In genomic region chr7:77791956-77792355, GRCh38 we compare ENCODE assay signal across 18 cellular contexts. TPM values are rescaled to one million over a fixed set of nuclear protein-coding genes. Genes with fewer than 3 reads are reported as not detected.
DNase-seq lines count a peak whose midpoint lies in the region; ATAC-seq and TF ChIP-seq lines count a peak whose summit lies in the region.
"Had no signal": no experiment of that assay in that cellular context is flagged by ENCODE, and none has a peak within 500 bp of the region (broad histone marks: within the 10 kb centered on the region; RNA-seq: fewer than 3 reads in every experiment).

No MANE protein-coding gene starts in this region.

- H3K4me2 ChIP-seq in H9 (ENCODE audit: insufficient read depth, insufficient read length, low read length) (no peak overlapping the region), skeletal muscle satellite cell (ENCODE audit: low read length) (peak overlapping the region; percentile 33)

- H3K36me3 Mint-ChIP-seq in H9 (ENCODE audit: insufficient read depth in 1 of 3, low read depth in 3 of 3) = peaks cover 5 to 14% (median 10%) of the 10 kb centered on the region in 3 experiments; a peak in 6 of 7 replicates

- peaks cover 6% of the 10 kb centered on the region for H3K36me3 ChIP-seq in skeletal muscle satellite cell (ENCODE audit: insufficient read depth, low read length)

- no peaks in the 10 kb centered on the region for H3K27me3 Mint-ChIP-seq in H9 (ENCODE audit: low read depth)
- H3K27me3 Mint-ChIP-seq: activated naive CD8-positive, alpha-beta T cell treated with anti-CD3 and anti-CD28 coated beads for 36 hours; dendritic cell treated with granulocyte-macrophage colony-stimulating factor and Interleukin-4, amounts not matched to agents 40 ng/mL and 50 ng/mL, for 4 days had no signal

- intact Hi-C loops in Right ventricle myocardium superior (cut with DNase I) = no loop called here

- no peak overlapping the region for H4K8ac ChIP-seq in H9 (replicated peaks; ENCODE audit: insufficient read length, low read depth, low read length)

- H2AK5ac ChIP-seq in H9 (ENCODE audit: insufficient read length, low read length) = no peak overlapping the region

- H3K4me3 Mint-ChIP-seq in H9 = no peak overlapping the region
- H3K4me3 Mint-ChIP-seq: activated naive CD8-positive, alpha-beta T cell treated with anti-CD3 and anti-CD28 coated beads for 36 hours; activated T-helper 1 cell treated with anti-CD3 and anti-CD28 coated beads, Interleukin-12 subunit alpha, Interleukin-12 subunit beta, Interleukin-2, Interleukin-4 antibody, amounts not matched to agents 30 ng/mL and 10 ng/mL and 1 ng/mL, durations not matched to agents 14 hours and 24 hours and 36 hours; dendritic cell treated with granulocyte-macrophage colony-stimulating factor and Interleukin-4, amounts not matched to agents 40 ng/mL and 50 ng/mL, for 4 days; T-helper 2 cell treated with Interferon-gamma antibody and Interleukin-4, amounts not matched to agents 5 μg/mL and 100 μg/mL, for 36 hours had no signal

- TF ChIP-seq CTCF in H9 (conservative IDR thresholded peaks at IDR 0.05) (no peak), VCaP (conservative IDR thresholded peaks at IDR 0.05) (no peak)

- DNase-seq in H9 = no peak
- DNase-seq in iris pigment epithelial cell (ENCODE audit: low read depth) = peak; percentile 28
- no peak for DNase-seq in Right ventricle myocardium superior
- no peak for DNase-seq in NCI-H774 (lab: John Stamatoyannopoulos, UW)
- DNase-seq in NCI-H2081 treated with DMSO at 0.1 percent for 48 hours (lab: John Stamatoyannopoulos, UW) = no peak
- DNase-seq: activated CD4-positive, CD25-positive, alpha-beta regulatory T cell treated with anti-CD3 and anti-CD28 coated beads, Interleukin-2, amount 50 U/mL, for 72 hours; activated naive CD8-positive, alpha-beta T cell treated with anti-CD3 and anti-CD28 coated beads for 36 hours; left cardiac atrium; OCI-M1; SIG-M5; stimulated activated CD4-positive, alpha-beta T cell treated with anti-CD3 and anti-CD28 coated beads, Interleukin-12 subunit alpha, Interleukin-12 subunit beta, amount 100 ng/mL, for 4 hours had no signal

- no peak overlapping the region for H3K18ac ChIP-seq in H9 (ENCODE audit: insufficient read length, low read depth, low read length)

- H2BK5ac ChIP-seq in H9 (ENCODE audit: insufficient read length, low read length) = no peak overlapping the region

- no peak overlapping the region for H4K91ac ChIP-seq in H9 (ENCODE audit: insufficient read length, low read depth, low read length)

- H2BK12ac ChIP-seq in H9 (ENCODE audit: insufficient read length, low read depth, low read length) = no peak overlapping the region

- H4K20me1 ChIP-seq in H9 (ENCODE audit: control insufficient read depth, insufficient read depth, insufficient read length) = no peaks in the 10 kb centered on the region

- no peak overlapping the region for H2BK120ac ChIP-seq in H9 (ENCODE audit: low read depth, low read length, poor library complexity, severe bottlenecking)

- H3K56ac ChIP-seq in H9 (ENCODE audit: insufficient read length, low read depth, low read length) = no peak overlapping the region

- H3K27me3 ChIP-seq in H9 (ENCODE audit: insufficient read depth, low read length) (no peaks in the 10 kb centered on the region), skeletal muscle satellite cell (ENCODE audit: control insufficient read depth, insufficient read depth, low read length) (no peaks in the 10 kb centered on the region)
- H3K27me3 ChIP-seq: gastroesophageal sphincter had no signal

- no peak for ATAC-seq in Right ventricle myocardium superior (ENCODE audit: poor library complexity)
- no peak for ATAC-seq in HG02981 (IDR thresholded peaks at IDR 0.05; ENCODE audit: unreplicated experiment)
- ATAC-seq: gastroesophageal sphincter, left cardiac atrium had no signal

- peaks cover 10 to 18% of the 10 kb centered on the region in 2 experiments for H3K4me1 Mint-ChIP-seq in H9

- H3K4me3 ChIP-seq in skeletal muscle satellite cell (ENCODE audit: low read length) = no peak overlapping the region
- H3K4me3 ChIP-seq: gastroesophageal sphincter had no signal

- no peak overlapping the region for H3K14ac ChIP-seq in H9 (ENCODE audit: insufficient read depth, low read length)

- H2BK20ac ChIP-seq in H9 (ENCODE audit: low read depth, low read length, poor library complexity, severe bottlenecking) = no peak overlapping the region

- no peak overlapping the region for H2AFZ ChIP-seq in H9 (ENCODE audit: low read length)

- no peak overlapping the region for H3T11ph ChIP-seq in H9 (ENCODE audit: low read length)

- no peaks in the 10 kb centered on the region for H3K9me3 Mint-ChIP-seq in H9
- H3K9me3 Mint-ChIP-seq: activated naive CD8-positive, alpha-beta T cell treated with anti-CD3 and anti-CD28 coated beads for 36 hours; activated T-helper 1 cell treated with anti-CD3 and anti-CD28 coated beads, Interleukin-12 subunit alpha, Interleukin-12 subunit beta, Interleukin-2, Interleukin-4 antibody, amounts not matched to agents 30 ng/mL and 10 ng/mL and 1 ng/mL, durations not matched to agents 14 hours and 24 hours and 36 hours; dendritic cell treated with granulocyte-macrophage colony-stimulating factor and Interleukin-4, amounts not matched to agents 40 ng/mL and 50 ng/mL, for 4 days; T-helper 2 cell treated with Interferon-gamma antibody and Interleukin-4, amounts not matched to agents 5 μg/mL and 100 μg/mL, for 36 hours had no signal

- no peaks in the 10 kb centered on the region for H3K79me1 ChIP-seq in H9 (ENCODE audit: insufficient read depth, low read depth, low read length, poor library complexity, severe bottlenecking)

- no peak overlapping the region for H4K5ac ChIP-seq in H9 (ENCODE audit: insufficient read length, low read depth, low read length)

- H3K79me2 ChIP-seq in H9 (ENCODE audit: insufficient read depth, low read length) = peaks cover 4% of the 10 kb centered on the region; the same call in 1 of the 2 replicates

- H3K27ac ChIP-seq in H9 (ENCODE audit: insufficient read length, low read depth, low read length) (no peak overlapping the region), VCaP (peak overlapping the region; percentile 92)
- H3K27ac ChIP-seq: gastroesophageal sphincter had no signal

- H3K4me1 ChIP-seq in H9 (ENCODE audit: insufficient read depth, low read length) = no peaks in the 10 kb centered on the region
- H3K4me1 ChIP-seq in skeletal muscle satellite cell (ENCODE audit: control insufficient read depth, insufficient read depth, low read length) = peaks cover 11% of the 10 kb centered on the region

- no peaks in the 10 kb centered on the region for H3K23me2 ChIP-seq in H9 (ENCODE audit: insufficient read length, low read depth, low read length, poor library complexity, severe bottlenecking)

- 0 out of 7 replicates have a peak overlapping the region, but pooled peaks of 2 of the 3 experiments have one; percentile 4 to 67 for H3K27ac Mint-ChIP-seq in H9
- H3K27ac Mint-ChIP-seq: activated naive CD8-positive, alpha-beta T cell treated with anti-CD3 and anti-CD28 coated beads for 36 hours; activated T-helper 1 cell treated with anti-CD3 and anti-CD28 coated beads, Interleukin-12 subunit alpha, Interleukin-12 subunit beta, Interleukin-2, Interleukin-4 antibody, amounts not matched to agents 30 ng/mL and 10 ng/mL and 1 ng/mL, durations not matched to agents 14 hours and 24 hours and 36 hours; dendritic cell treated with granulocyte-macrophage colony-stimulating factor and Interleukin-4, amounts not matched to agents 40 ng/mL and 50 ng/mL, for 4 days; T-helper 2 cell treated with Interferon-gamma antibody and Interleukin-4, amounts not matched to agents 5 μg/mL and 100 μg/mL, for 36 hours had no signal

- H3K9ac ChIP-seq in H9 (ENCODE audit: extremely low read depth, insufficient read length, low read length) (no peak overlapping the region), skeletal muscle satellite cell (ENCODE audit: low read depth, low read length) (no peak overlapping the region)

- H3K4ac ChIP-seq in H9 (ENCODE audit: low read depth, low read length) = no peak overlapping the region

- WGBS in H9 (ENCODE audit: extremely low coverage, insufficient read length, low lambda C conversion rate) = no CpG with 5 or more reads among the region's 2 CpGs

- H3K9me3 ChIP-seq in H9 (ENCODE audit: control insufficient read depth, low read depth, low read length) (no peaks in the 10 kb centered on the region), skeletal muscle satellite cell (replicated peaks; ENCODE audit: low read length) (no peaks in the 10 kb centered on the region)
- H3K9me3 ChIP-seq: gastroesophageal sphincter had no signal

- H2BK15ac ChIP-seq in H9 (ENCODE audit: low read depth, low read length) = no peak overlapping the region

- no peak overlapping the region for H3K23ac ChIP-seq in H9 (ENCODE audit: insufficient read length, low read depth, low read length)

RNA-seq across cellular contexts. Expression of gene TMEM60, which starts 6.3 kb away (rescaled TPM):
- 14.3 and 14.4 TPM in 2 replicates for total RNA-seq in H9 (2021)
- 9.6 and 16.7 TPM in 2 replicates for total RNA-seq in skeletal muscle satellite cell (2012; rRNA removed)
- 6.6 TPM for total RNA-seq in Right ventricle myocardium superior

RNA-seq across cellular contexts. Expression of gene PHTF2, which starts 6.6 kb away (rescaled TPM):
- total RNA-seq in H9 (2021) = 16.2 and 17.0 TPM in 2 replicates
- total RNA-seq in skeletal muscle satellite cell (2012; rRNA removed) = 17.3 and 22.8 TPM in 2 replicates
- total RNA-seq in Right ventricle myocardium superior = 17.6 TPM
